Comparison of ENCODE assay signal across 17 cellular contexts in genomic region chr12:111417290-111417689, GRCh38. TPM values are rescaled to one million over a fixed set of nuclear protein-coding genes. Genes with fewer than 3 reads are reported as not detected.
DNase-seq lines count a peak whose midpoint lies in the region; ATAC-seq and TF ChIP-seq lines count a peak whose summit lies in the region.
"Had no signal": no experiment of that assay in that cellular context is flagged by ENCODE, and none has a peak within 500 bp of the region (broad histone marks: within the 10 kb centered on the region; RNA-seq: fewer than 3 reads in every experiment).

No MANE protein-coding gene starts in this region.

- H3K36me3 ChIP-seq in HEK293 (ENCODE audit: control insufficient read depth in 2 of 2, insufficient read depth in 1 of 2, low read length in 2 of 2), result peaks cover 0 to 17% of the 10 kb centered on the region in 2 experiments; a peak in 2 of 3 replicates

- CTCF ChIA-PET in HEK293 (lab: Yijun Ruan, JAX), result no interaction called here

- peak overlapping the region; percentile 20 for H3K27ac Mint-ChIP-seq in activated naive CD8-positive, alpha-beta T cell treated with anti-CD3 and anti-CD28 coated beads for 36 hours
- no peak overlapping the region for H3K27ac Mint-ChIP-seq in activated naive CD8-positive, alpha-beta T cell treated with anti-CD3 and anti-CD28 coated beads, Interleukin-2, amount 50 U/mL, for 24 hours
- H3K27ac Mint-ChIP-seq in effector memory CD8-positive, alpha-beta T cell, result peak overlapping the region; percentile 54 to 78

- 0 out of 2 replicates have a peak, but pooled peaks cover under 1% of the 10 kb centered on the region for H3K4me1 ChIP-seq in HEK293 (ENCODE audit: control insufficient read depth, insufficient read depth, low read length)

- no peak overlapping the region for H3K4me3 ChIP-seq in HEK293 (ENCODE audit: low read depth, low read length)
- H3K4me3 ChIP-seq: BLaER1 treated with 17β-estradiol and CSF1 and Interleukin-3, amounts not matched to agents 10 nM and 100 nM; K562 had no signal

- no peak for DNase-seq in activated naive CD8-positive, alpha-beta T cell treated with anti-CD3 and anti-CD28 coated beads for 36 hours
- DNase-seq in activated naive CD8-positive, alpha-beta T cell treated with anti-CD3 and anti-CD28 coated beads, Interleukin-2, amount 50 U/mL, for 24 hours, result no peak
- DNase-seq in effector memory CD8-positive, alpha-beta T cell, result no peak
- DNase-seq in HT-29 (ENCODE audit: low spot score) (no peak), GM19240 (ENCODE audit: insufficient read length, low spot score) (no peak)
- DNase-seq: 8988T; ACHN; CD4-positive, CD25-positive, alpha-beta regulatory T cell; COR-L47; DND-41; GDM1; Karpas-422 had no signal

- H3K36me3 Mint-ChIP-seq in activated naive CD8-positive, alpha-beta T cell treated with anti-CD3 and anti-CD28 coated beads for 36 hours, result peaks cover 40% of the 10 kb centered on the region
- H3K36me3 Mint-ChIP-seq in activated naive CD8-positive, alpha-beta T cell treated with anti-CD3 and anti-CD28 coated beads, Interleukin-2, amount 50 U/mL, for 24 hours (ENCODE audit: low read depth), result peaks cover 55% of the 10 kb centered on the region
- H3K36me3 Mint-ChIP-seq in effector memory CD8-positive, alpha-beta T cell (ENCODE audit: insufficient read depth), result peaks cover 74% of the 10 kb centered on the region

- peaks cover 37% of the 10 kb centered on the region for H3K4me1 Mint-ChIP-seq in activated naive CD8-positive, alpha-beta T cell treated with anti-CD3 and anti-CD28 coated beads for 36 hours
- peaks cover 44% of the 10 kb centered on the region for H3K4me1 Mint-ChIP-seq in activated naive CD8-positive, alpha-beta T cell treated with anti-CD3 and anti-CD28 coated beads, Interleukin-2, amount 50 U/mL, for 24 hours
- peaks cover 32% of the 10 kb centered on the region in 2 donors for H3K4me1 Mint-ChIP-seq in effector memory CD8-positive, alpha-beta T cell (ENCODE audit: low read depth in 2 of 2)

- no peak overlapping the region for H3K4me3 Mint-ChIP-seq in activated naive CD8-positive, alpha-beta T cell treated with anti-CD3 and anti-CD28 coated beads for 36 hours
- no peak overlapping the region for H3K4me3 Mint-ChIP-seq in activated naive CD8-positive, alpha-beta T cell treated with anti-CD3 and anti-CD28 coated beads, Interleukin-2, amount 50 U/mL, for 24 hours
- no peak overlapping the region for H3K4me3 Mint-ChIP-seq in effector memory CD8-positive, alpha-beta T cell

- ATAC-seq in activated naive CD8-positive, alpha-beta T cell treated with anti-CD3 and anti-CD28 coated beads, Interleukin-2, amount 50 U/mL, for 24 hours, result no peak
- ATAC-seq in effector memory CD8-positive, alpha-beta T cell (replicated peaks), result no peak
- no peak for ATAC-seq in HG02981 (IDR thresholded peaks at IDR 0.05; ENCODE audit: unreplicated experiment)
- ATAC-seq: HCT116, K562 had no signal

- POLR2A ChIA-PET in HEK293 (lab: Yijun Ruan, JAX), result no interaction called here

- no peaks in the 10 kb centered on the region for H3K9me3 Mint-ChIP-seq in activated naive CD8-positive, alpha-beta T cell treated with anti-CD3 and anti-CD28 coated beads for 36 hours
- no peaks in the 10 kb centered on the region for H3K9me3 Mint-ChIP-seq in activated naive CD8-positive, alpha-beta T cell treated with anti-CD3 and anti-CD28 coated beads, Interleukin-2, amount 50 U/mL, for 24 hours
- H3K9me3 Mint-ChIP-seq in effector memory CD8-positive, alpha-beta T cell, result no peaks in the 10 kb centered on the region
- H3K9me3 Mint-ChIP-seq: CD4-positive, CD25-positive, alpha-beta regulatory T cell had no signal

- H3K27me3 Mint-ChIP-seq in activated naive CD8-positive, alpha-beta T cell treated with anti-CD3 and anti-CD28 coated beads for 36 hours, result no peaks in the 10 kb centered on the region
- H3K27me3 Mint-ChIP-seq in activated naive CD8-positive, alpha-beta T cell treated with anti-CD3 and anti-CD28 coated beads, Interleukin-2, amount 50 U/mL, for 24 hours, result no peaks in the 10 kb centered on the region
- H3K27me3 Mint-ChIP-seq in effector memory CD8-positive, alpha-beta T cell, result no peaks in the 10 kb centered on the region
- H3K27me3 Mint-ChIP-seq: CD4-positive, CD25-positive, alpha-beta regulatory T cell had no signal

- no peaks in the 10 kb centered on the region for H3K9me3 ChIP-seq in HEK293 (ENCODE audit: control insufficient read depth, insufficient read depth, low read depth, low read length)

- TF ChIP-seq CTCF in HEK293 (tag by site-specific recombination; IDR thresholded peaks at IDR 0.05), result no peak

- H3K27ac ChIP-seq in HEK293 (ENCODE audit: extremely low read depth, low read depth, low read length), result no peak overlapping the region
- H3K27ac ChIP-seq: BLaER1 treated with 17β-estradiol and CSF1 and Interleukin-3, amounts not matched to agents 10 nM and 100 nM had no signal

TF ChIP-seq in HEK293, 187 proteins besides CTCF, POLR2A, EP300 and RAD21 (continues in another document):
- TF ChIP-seq, protein P1, sequence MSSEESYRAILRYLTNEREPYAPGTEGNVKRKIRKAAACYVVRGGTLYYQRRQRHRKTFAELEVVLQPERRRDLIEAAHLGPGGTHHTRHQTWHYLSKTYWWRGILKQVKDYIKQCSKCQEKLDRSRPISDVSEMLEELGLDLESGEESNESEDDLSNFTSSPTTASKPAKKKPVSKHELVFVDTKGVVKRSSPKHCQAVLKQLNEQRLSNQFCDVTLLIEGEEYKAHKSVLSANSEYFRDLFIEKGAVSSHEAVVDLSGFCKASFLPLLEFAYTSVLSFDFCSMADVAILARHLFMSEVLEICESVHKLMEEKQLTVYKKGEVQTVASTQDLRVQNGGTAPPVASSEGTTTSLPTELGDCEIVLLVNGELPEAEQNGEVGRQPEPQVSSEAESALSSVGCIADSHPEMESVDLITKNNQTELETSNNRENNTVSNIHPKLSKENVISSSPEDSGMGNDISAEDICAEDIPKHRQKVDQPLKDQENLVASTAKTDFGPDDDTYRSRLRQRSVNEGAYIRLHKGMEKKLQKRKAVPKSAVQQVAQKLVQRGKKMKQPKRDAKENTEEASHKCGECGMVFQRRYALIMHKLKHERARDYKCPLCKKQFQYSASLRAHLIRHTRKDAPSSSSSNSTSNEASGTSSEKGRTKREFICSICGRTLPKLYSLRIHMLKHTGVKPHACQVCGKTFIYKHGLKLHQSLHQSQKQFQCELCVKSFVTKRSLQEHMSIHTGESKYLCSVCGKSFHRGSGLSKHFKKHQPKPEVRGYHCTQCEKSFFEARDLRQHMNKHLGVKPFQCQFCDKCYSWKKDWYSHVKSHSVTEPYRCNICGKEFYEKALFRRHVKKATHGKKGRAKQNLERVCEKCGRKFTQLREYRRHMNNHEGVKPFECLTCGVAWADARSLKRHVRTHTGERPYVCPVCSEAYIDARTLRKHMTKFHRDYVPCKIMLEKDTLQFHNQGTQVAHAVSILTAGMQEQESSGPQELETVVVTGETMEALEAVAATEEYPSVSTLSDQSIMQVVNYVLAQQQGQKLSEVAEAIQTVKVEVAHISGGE (tag by site-specific recombination; conservative IDR thresholded peaks at IDR 0.05; ENCODE audit: low read depth), result 0 out of 2 replicates have a peak, but pooled peaks have one; percentile 25
- TF ChIP-seq ZNF426 (tag by site-specific recombination; IDR thresholded peaks at IDR 0.05) (peak; percentile 38), ZNF623 (tag by site-specific recombination; IDR thresholded peaks at IDR 0.05) (0 out of 2 replicates have a peak, but pooled peaks have one; percentile 24), ZNF394 (tag by site-specific recombination; IDR thresholded peaks at IDR 0.05; ENCODE audit: borderline replicate concordance) (peak; percentile 56; the same call in 1 of the 2 replicates), ZNF518A (tag by site-specific recombination; conservative IDR thresholded peaks at IDR 0.05; ENCODE audit: low read depth) (peak; percentile 54; the same call in 1 of the 2 replicates)

RNA-seq across cellular contexts. Expression of gene SH2B3, which starts 11.6 kb away (rescaled TPM):
- total RNA-seq in activated naive CD8-positive, alpha-beta T cell treated with anti-CD3 and anti-CD28 coated beads for 36 hours, result 10 to 100 TPM; 58.5 to 59.4 TPM
- total RNA-seq in HT-29 (2014; rRNA removed; shearing (Covaris generic)), result 1.7 and 2.4 TPM in 2 replicates

RNA-seq across cellular contexts. Expression of gene PHETA1, which starts 48.4 kb away (rescaled TPM):
- total RNA-seq in activated naive CD8-positive, alpha-beta T cell treated with anti-CD3 and anti-CD28 coated beads for 36 hours, result 1 to 10 TPM; 2.0 to 2.4 TPM
- total RNA-seq in HT-29 (2014; rRNA removed; shearing (Covaris generic)), result 9.3 and 9.9 TPM in 2 replicates

Comparison
In these comparisons a context has a peak if more than half of its experiments do, and no peak if none do; other contexts are left out.
1. RNA of gene SH2B3, which starts 11.6 kb away (total RNA-seq): 58.5 to 59.4 TPM in activated naive CD8-positive, alpha-beta T cell treated with anti-CD3 and anti-CD28 coated beads for 36 hours; 1.7 to 2.4 TPM in HT-29; every median in the first group is over 10 times any median in the second.